ENCODE assay signal across 1 cellular context in genomic region chr2:20424300-20425290, GRCh38.
TF ChIP-seq lines count a peak whose summit lies in the region.

No MANE protein-coding gene starts in this region.

TF ChIP-seq in K562, 482 proteins besides CTCF, POLR2A, EP300 and RAD21 (continued from another document and continues in another):
- TF ChIP-seq, protein P1, sequence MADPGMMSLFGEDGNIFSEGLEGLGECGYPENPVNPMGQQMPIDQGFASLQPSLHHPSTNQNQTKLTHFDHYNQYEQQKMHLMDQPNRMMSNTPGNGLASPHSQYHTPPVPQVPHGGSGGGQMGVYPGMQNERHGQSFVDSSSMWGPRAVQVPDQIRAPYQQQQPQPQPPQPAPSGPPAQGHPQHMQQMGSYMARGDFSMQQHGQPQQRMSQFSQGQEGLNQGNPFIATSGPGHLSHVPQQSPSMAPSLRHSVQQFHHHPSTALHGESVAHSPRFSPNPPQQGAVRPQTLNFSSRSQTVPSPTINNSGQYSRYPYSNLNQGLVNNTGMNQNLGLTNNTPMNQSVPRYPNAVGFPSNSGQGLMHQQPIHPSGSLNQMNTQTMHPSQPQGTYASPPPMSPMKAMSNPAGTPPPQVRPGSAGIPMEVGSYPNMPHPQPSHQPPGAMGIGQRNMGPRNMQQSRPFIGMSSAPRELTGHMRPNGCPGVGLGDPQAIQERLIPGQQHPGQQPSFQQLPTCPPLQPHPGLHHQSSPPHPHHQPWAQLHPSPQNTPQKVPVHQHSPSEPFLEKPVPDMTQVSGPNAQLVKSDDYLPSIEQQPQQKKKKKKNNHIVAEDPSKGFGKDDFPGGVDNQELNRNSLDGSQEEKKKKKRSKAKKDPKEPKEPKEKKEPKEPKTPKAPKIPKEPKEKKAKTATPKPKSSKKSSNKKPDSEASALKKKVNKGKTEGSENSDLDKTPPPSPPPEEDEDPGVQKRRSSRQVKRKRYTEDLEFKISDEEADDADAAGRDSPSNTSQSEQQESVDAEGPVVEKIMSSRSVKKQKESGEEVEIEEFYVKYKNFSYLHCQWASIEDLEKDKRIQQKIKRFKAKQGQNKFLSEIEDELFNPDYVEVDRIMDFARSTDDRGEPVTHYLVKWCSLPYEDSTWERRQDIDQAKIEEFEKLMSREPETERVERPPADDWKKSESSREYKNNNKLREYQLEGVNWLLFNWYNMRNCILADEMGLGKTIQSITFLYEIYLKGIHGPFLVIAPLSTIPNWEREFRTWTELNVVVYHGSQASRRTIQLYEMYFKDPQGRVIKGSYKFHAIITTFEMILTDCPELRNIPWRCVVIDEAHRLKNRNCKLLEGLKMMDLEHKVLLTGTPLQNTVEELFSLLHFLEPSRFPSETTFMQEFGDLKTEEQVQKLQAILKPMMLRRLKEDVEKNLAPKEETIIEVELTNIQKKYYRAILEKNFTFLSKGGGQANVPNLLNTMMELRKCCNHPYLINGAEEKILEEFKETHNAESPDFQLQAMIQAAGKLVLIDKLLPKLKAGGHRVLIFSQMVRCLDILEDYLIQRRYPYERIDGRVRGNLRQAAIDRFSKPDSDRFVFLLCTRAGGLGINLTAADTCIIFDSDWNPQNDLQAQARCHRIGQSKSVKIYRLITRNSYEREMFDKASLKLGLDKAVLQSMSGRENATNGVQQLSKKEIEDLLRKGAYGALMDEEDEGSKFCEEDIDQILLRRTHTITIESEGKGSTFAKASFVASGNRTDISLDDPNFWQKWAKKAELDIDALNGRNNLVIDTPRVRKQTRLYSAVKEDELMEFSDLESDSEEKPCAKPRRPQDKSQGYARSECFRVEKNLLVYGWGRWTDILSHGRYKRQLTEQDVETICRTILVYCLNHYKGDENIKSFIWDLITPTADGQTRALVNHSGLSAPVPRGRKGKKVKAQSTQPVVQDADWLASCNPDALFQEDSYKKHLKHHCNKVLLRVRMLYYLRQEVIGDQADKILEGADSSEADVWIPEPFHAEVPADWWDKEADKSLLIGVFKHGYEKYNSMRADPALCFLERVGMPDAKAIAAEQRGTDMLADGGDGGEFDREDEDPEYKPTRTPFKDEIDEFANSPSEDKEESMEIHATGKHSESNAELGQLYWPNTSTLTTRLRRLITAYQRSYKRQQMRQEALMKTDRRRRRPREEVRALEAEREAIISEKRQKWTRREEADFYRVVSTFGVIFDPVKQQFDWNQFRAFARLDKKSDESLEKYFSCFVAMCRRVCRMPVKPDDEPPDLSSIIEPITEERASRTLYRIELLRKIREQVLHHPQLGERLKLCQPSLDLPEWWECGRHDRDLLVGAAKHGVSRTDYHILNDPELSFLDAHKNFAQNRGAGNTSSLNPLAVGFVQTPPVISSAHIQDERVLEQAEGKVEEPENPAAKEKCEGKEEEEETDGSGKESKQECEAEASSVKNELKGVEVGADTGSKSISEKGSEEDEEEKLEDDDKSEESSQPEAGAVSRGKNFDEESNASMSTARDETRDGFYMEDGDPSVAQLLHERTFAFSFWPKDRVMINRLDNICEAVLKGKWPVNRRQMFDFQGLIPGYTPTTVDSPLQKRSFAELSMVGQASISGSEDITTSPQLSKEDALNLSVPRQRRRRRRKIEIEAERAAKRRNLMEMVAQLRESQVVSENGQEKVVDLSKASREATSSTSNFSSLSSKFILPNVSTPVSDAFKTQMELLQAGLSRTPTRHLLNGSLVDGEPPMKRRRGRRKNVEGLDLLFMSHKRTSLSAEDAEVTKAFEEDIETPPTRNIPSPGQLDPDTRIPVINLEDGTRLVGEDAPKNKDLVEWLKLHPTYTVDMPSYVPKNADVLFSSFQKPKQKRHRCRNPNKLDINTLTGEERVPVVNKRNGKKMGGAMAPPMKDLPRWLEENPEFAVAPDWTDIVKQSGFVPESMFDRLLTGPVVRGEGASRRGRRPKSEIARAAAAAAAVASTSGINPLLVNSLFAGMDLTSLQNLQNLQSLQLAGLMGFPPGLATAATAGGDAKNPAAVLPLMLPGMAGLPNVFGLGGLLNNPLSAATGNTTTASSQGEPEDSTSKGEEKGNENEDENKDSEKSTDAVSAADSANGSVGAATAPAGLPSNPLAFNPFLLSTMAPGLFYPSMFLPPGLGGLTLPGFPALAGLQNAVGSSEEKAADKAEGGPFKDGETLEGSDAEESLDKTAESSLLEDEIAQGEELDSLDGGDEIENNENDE (IDR thresholded peaks at IDR 0.05; ENCODE audit: low read depth, low read length): no peak
- TF ChIP-seq JUND (IDR thresholded peaks at IDR 0.05; ENCODE audit: borderline replicate concordance, low read depth, low read length): peak; percentile 32; the same call in 1 of the 2 replicates
- TF ChIP-seq JUND (tag; IDR thresholded peaks at IDR 0.05; ENCODE audit: borderline replicate concordance, low read depth, low read length): no peak; the same call in 2 of the 3 replicates
- no peak for TF ChIP-seq ZNF511 (CRISPR knock-in tag; IDR thresholded peaks at IDR 0.05)
- peak in 1 of 2 experiments; percentile 49; a peak in 2 of 4 replicates for TF ChIP-seq RCOR1 (IDR thresholded peaks at IDR 0.05; ENCODE audit: borderline replicate concordance in 1 of 2, low read depth in 2 of 2, low read length in 2 of 2)
- 0 out of 2 replicates have a peak, but pooled peaks have one; percentile 15 for TF ChIP-seq BCL6 (CRISPR knock-in tag; IDR thresholded peaks at IDR 0.05)
- TF ChIP-seq SMARCA4 (IDR thresholded peaks at IDR 0.05): 0 out of 2 replicates have a peak, but pooled peaks have one; percentile 14
- TF ChIP-seq, protein P2, sequence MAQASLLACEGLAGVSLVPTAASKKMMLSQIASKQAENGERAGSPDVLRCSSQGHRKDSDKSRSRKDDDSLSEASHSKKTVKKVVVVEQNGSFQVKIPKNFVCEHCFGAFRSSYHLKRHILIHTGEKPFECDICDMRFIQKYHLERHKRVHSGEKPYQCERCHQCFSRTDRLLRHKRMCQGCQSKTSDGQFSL (CRISPR knock-in tag; IDR thresholded peaks at IDR 0.05): peak; percentile 54; the same call in 1 of the 2 replicates
- TF ChIP-seq, protein P2 (tag; IDR thresholded peaks at IDR 0.05): no peak
- peak; percentile 78; the same call in 1 of the 2 replicates for TF ChIP-seq ZNF584 (CRISPR knock-in tag; IDR thresholded peaks at IDR 0.05; ENCODE audit: low read depth)
- TF ChIP-seq KDM1A (IDR thresholded peaks at IDR 0.05): peak; percentile 24 to 40; a peak in 2 of 4 replicates
- no peak for TF ChIP-seq LARP7 (IDR thresholded peaks at IDR 0.05)
- no peak for TF ChIP-seq HDAC8 (tag; IDR thresholded peaks at IDR 0.05)
- TF ChIP-seq FOS (IDR thresholded peaks at IDR 0.05; ENCODE audit: extremely low read depth, insufficient read length): no peak
- TF ChIP-seq LCOR (CRISPR knock-in tag; IDR thresholded peaks at IDR 0.05): peak; percentile 42; the same call in 1 of the 2 replicates
- TF ChIP-seq KLF1 (tag; IDR thresholded peaks at IDR 0.05): peak; percentile 52; the same call in 1 of the 2 replicates
- TF ChIP-seq ZNF277 (CRISPR knock-in tag; IDR thresholded peaks at IDR 0.05; ENCODE audit: borderline replicate concordance): no peak
- TF ChIP-seq SIN3B (IDR thresholded peaks at IDR 0.05; ENCODE audit: low read depth): no peak
- TF ChIP-seq HMBOX1 (IDR thresholded peaks at IDR 0.05): peak; percentile 56
- TF ChIP-seq SMARCB1 (IDR thresholded peaks at IDR 0.05; ENCODE audit: insufficient read length, low read depth): no peak
- no peak for TF ChIP-seq CXXC5 (CRISPR knock-in tag; IDR thresholded peaks at IDR 0.05)
- TF ChIP-seq HES1 (IDR thresholded peaks at IDR 0.05; ENCODE audit: low read depth): peak; percentile 60
- TF ChIP-seq, protein P3, sequence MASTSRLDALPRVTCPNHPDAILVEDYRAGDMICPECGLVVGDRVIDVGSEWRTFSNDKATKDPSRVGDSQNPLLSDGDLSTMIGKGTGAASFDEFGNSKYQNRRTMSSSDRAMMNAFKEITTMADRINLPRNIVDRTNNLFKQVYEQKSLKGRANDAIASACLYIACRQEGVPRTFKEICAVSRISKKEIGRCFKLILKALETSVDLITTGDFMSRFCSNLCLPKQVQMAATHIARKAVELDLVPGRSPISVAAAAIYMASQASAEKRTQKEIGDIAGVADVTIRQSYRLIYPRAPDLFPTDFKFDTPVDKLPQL (IDR thresholded peaks at IDR 0.05; ENCODE audit: extremely low read depth, insufficient read length): no peak
- no peak for TF ChIP-seq ZNF561 (CRISPR knock-in tag; conservative IDR thresholded peaks at IDR 0.05)
- TF ChIP-seq USF1 (CRISPR knock-in tag; IDR thresholded peaks at IDR 0.05): no peak
- 0 out of 2 replicates have a peak, but pooled peaks have one; percentile 30 for TF ChIP-seq DIDO1 (tag; IDR thresholded peaks at IDR 0.05; ENCODE audit: low read depth)
- TF ChIP-seq BACH1 (tag; IDR thresholded peaks at IDR 0.05): peak; percentile 31; the same call in 1 of the 2 replicates
- peak; percentile 67 for TF ChIP-seq EGR1 (conservative IDR thresholded peaks at IDR 0.05)
- peak; percentile 88; the same call in 1 of the 2 replicates for TF ChIP-seq ESRRA (IDR thresholded peaks at IDR 0.05; ENCODE audit: borderline replicate concordance, low read depth)
- TF ChIP-seq XRCC5 (IDR thresholded peaks at IDR 0.05; ENCODE audit: low read depth, low read length): no peak
- peak; percentile 43; the same call in 1 of the 2 replicates for TF ChIP-seq CBX1 (IDR thresholded peaks at IDR 0.05; ENCODE audit: low read depth)
- 0 out of 2 replicates have a peak, but pooled peaks have one; percentile 21 for TF ChIP-seq THRB (CRISPR knock-in tag; conservative IDR thresholded peaks at IDR 0.05)
- TF ChIP-seq, protein P4, sequence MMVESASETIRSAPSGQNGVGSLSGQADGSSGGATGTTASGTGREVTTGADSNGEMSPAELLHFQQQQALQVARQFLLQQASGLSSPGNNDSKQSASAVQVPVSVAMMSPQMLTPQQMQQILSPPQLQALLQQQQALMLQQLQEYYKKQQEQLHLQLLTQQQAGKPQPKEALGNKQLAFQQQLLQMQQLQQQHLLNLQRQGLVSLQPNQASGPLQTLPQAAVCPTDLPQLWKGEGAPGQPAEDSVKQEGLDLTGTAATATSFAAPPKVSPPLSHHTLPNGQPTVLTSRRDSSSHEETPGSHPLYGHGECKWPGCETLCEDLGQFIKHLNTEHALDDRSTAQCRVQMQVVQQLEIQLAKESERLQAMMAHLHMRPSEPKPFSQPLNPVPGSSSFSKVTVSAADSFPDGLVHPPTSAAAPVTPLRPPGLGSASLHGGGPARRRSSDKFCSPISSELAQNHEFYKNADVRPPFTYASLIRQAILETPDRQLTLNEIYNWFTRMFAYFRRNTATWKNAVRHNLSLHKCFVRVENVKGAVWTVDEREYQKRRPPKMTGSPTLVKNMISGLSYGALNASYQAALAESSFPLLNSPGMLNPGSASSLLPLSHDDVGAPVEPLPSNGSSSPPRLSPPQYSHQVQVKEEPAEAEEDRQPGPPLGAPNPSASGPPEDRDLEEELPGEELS (CRISPR knock-in tag; IDR thresholded peaks at IDR 0.05; ENCODE audit: borderline replicate concordance): peak; percentile 96
- 0 out of 2 replicates have a peak, but pooled peaks have one; percentile 28 for TF ChIP-seq ZBTB7A (IDR thresholded peaks at IDR 0.05; ENCODE audit: borderline replicate concordance, control insufficient read depth, low read depth, low read length)
- TF ChIP-seq GABPB1 (CRISPR knock-in tag; IDR thresholded peaks at IDR 0.05): peak; percentile 54; the same call in 1 of the 2 replicates
- TF ChIP-seq ZNF589 (CRISPR knock-in tag; IDR thresholded peaks at IDR 0.05; ENCODE audit: low read depth): peak; percentile 78
